ENCODE assay signal across 34 cellular contexts in genomic region chr3:44353355-44353924, GRCh38.
"Had no signal": no experiment of that assay in that cellular context is flagged by ENCODE, and none has a peak within 500 bp of the region (broad histone marks: within the 10 kb centered on the region; RNA-seq: fewer than 3 reads in every experiment).

No MANE protein-coding gene starts in this region.

- H3K4me1 ChIP-seq: breast epithelium, foreskin keratinocyte had no signal

- H3K4me3 Mint-ChIP-seq: activated B cell treated with CpG ODN at 0.5 μM for 24 hours; activated CD8-positive, alpha-beta T cell treated with anti-CD3 and anti-CD28 coated beads for 36 hours; activated naive CD8-positive, alpha-beta T cell treated with anti-CD3 and anti-CD28 coated beads, Interleukin-2, amount 10 ng/mL, durations not matched to agents 7 days and 5 days; activated T-cell treated with anti-CD3 and anti-CD28 coated beads, Interleukin-2, amount 50 U/mL, for 4 hours; activated T-helper 17 cell treated with anti-CD3 and anti-CD28 coated beads, Interleukin-2, amount 50 U/mL, for 72 hours; brain; central memory CD8-positive, alpha-beta T cell; effector memory CD8-positive, alpha-beta T cell; T-helper 17 cell; T-helper 2 cell treated with Interferon-gamma antibody and Interleukin-4, amounts not matched to agents 5 μg/mL and 100 μg/mL, for 36 hours had no signal

- H3K27ac Mint-ChIP-seq: activated B cell treated with CpG ODN at 0.5 μM for 24 hours; activated CD8-positive, alpha-beta T cell treated with anti-CD3 and anti-CD28 coated beads for 36 hours; activated naive CD4-positive, alpha-beta T cell treated with anti-CD3 and anti-CD28 coated beads, Interleukin-2, amount 50 U/mL, for 72 hours; activated naive CD8-positive, alpha-beta T cell treated with anti-CD3 and anti-CD28 coated beads, Interleukin-2, amount 10 ng/mL, durations not matched to agents 7 days and 5 days; activated T-helper 17 cell treated with anti-CD3 and anti-CD28 coated beads, Interleukin-2, amount 50 U/mL, for 72 hours; effector memory CD8-positive, alpha-beta T cell; T-helper 17 cell; T-helper 2 cell treated with Interferon-gamma antibody and Interleukin-4, amounts not matched to agents 5 μg/mL and 100 μg/mL, for 36 hours had no signal

- H3K27ac ChIP-seq: ascending aorta, breast epithelium, cardiac muscle cell, esophagus muscularis mucosa, foreskin keratinocyte, WERI-Rb-1 had no signal

- H3K27me3 Mint-ChIP-seq: activated B cell treated with CpG ODN at 0.5 μM for 24 hours; activated CD8-positive, alpha-beta T cell treated with anti-CD3 and anti-CD28 coated beads for 36 hours; activated naive CD8-positive, alpha-beta T cell treated with anti-CD3 and anti-CD28 coated beads, Interleukin-2, amount 10 ng/mL, durations not matched to agents 7 days and 5 days; activated T-helper 17 cell treated with anti-CD3 and anti-CD28 coated beads, Interleukin-2, amount 50 U/mL, for 72 hours; brain; central memory CD8-positive, alpha-beta T cell; effector memory CD8-positive, alpha-beta T cell; T-helper 17 cell had no signal

- H3K4me3 ChIP-seq: ascending aorta, breast epithelium, cardiac muscle cell, esophagus muscularis mucosa, gastrocnemius medialis had no signal

- H3K36me3 Mint-ChIP-seq: activated naive CD4-positive, alpha-beta T cell treated with anti-CD3 and anti-CD28 coated beads, Interleukin-2, amount 50 U/mL, for 72 hours had no signal

- FAIRE-seq: colon had no signal

- ATAC-seq: activated CD4-positive, CD25-positive, alpha-beta regulatory T cell treated with anti-CD3 and anti-CD28 coated beads, Interleukin-2, amount 50 U/mL, for 24 hours; activated CD8-positive, alpha-beta T cell treated with anti-CD3 and anti-CD28 coated beads for 36 hours; activated naive CD4-positive, alpha-beta T cell treated with anti-CD3 and anti-CD28 coated beads, Interleukin-2, amount 50 U/mL, for 72 hours; activated T-cell treated with anti-CD3 and anti-CD28 coated beads, Interleukin-2, amount 50 U/mL, for 4 hours; activated T-helper 17 cell treated with anti-CD3 and anti-CD28 coated beads, Interleukin-2, amount 50 U/mL, for 72 hours; effector memory CD8-positive, alpha-beta T cell; foreskin keratinocyte; gastrocnemius medialis; T-helper 17 cell had no signal

- H3K36me3 ChIP-seq: breast epithelium, WERI-Rb-1 had no signal

- DNase-seq: activated B cell treated with CpG ODN at 0.5 μM for 24 hours; activated CD4-positive, alpha-beta T cell treated with anti-CD3 and anti-CD28 coated beads for 48 hours; activated CD4-positive, alpha-beta T cell treated with anti-CD3 and anti-CD28 coated beads, Interleukin-2, amount 50 U/mL, for 1 hour; activated CD4-positive, alpha-beta T cell treated with anti-CD3 and anti-CD28 coated beads, Interleukin-2, amount 50 U/mL, for 48 hours; activated CD8-positive, alpha-beta memory T cell treated with anti-CD3 and anti-CD28 coated beads for 24 hours; activated CD8-positive, alpha-beta T cell treated with anti-CD3 and anti-CD28 coated beads for 36 hours; activated effector memory CD4-positive, alpha-beta T cell treated with Interleukin-2 at 50 U/mL for 16 hours; activated gamma-delta T cell treated with Interleukin-2 at 50 U/mL for 16 hours; activated naive CD4-positive, alpha-beta T cell treated with Interleukin-2 at 50 U/mL for 16 hours; activated naive CD8-positive, alpha-beta T cell treated with anti-CD3 and anti-CD28 coated beads, Interleukin-2, amount 10 ng/mL, durations not matched to agents 7 days and 5 days; activated T-cell treated with anti-CD3 and anti-CD28 coated beads, Interleukin-2, amount 50 U/mL, for 4 hours; cortex of kidney; dermis blood vessel endothelial cell; effector CD4-positive, alpha-beta T cell; effector memory CD8-positive, alpha-beta T cell; erythroblast; foreskin keratinocyte; gastrocnemius medialis; glutamatergic neuron; T-helper 1 cell; T-helper 17 cell; T1000; WERI-Rb-1 had no signal

- H3K27me3 ChIP-seq: ascending aorta, breast epithelium, cardiac muscle cell, esophagus muscularis mucosa, foreskin keratinocyte, gastrocnemius medialis had no signal

- H3K4me1 Mint-ChIP-seq: activated B cell treated with CpG ODN at 0.5 μM for 24 hours; activated naive CD8-positive, alpha-beta T cell treated with anti-CD3 and anti-CD28 coated beads, Interleukin-2, amount 10 ng/mL, durations not matched to agents 7 days and 5 days had no signal

- H3K9me3 ChIP-seq: ascending aorta, breast epithelium, esophagus muscularis mucosa, gastrocnemius medialis had no signal

- H3K9me3 Mint-ChIP-seq: activated B cell treated with CpG ODN at 0.5 μM for 24 hours; activated CD8-positive, alpha-beta T cell treated with anti-CD3 and anti-CD28 coated beads for 36 hours; activated naive CD4-positive, alpha-beta T cell treated with anti-CD3 and anti-CD28 coated beads, Interleukin-2, amount 50 U/mL, for 72 hours; activated naive CD8-positive, alpha-beta T cell treated with anti-CD3 and anti-CD28 coated beads, Interleukin-2, amount 10 ng/mL, durations not matched to agents 7 days and 5 days; activated T-cell treated with anti-CD3 and anti-CD28 coated beads, Interleukin-2, amount 50 U/mL, for 4 hours; activated T-helper 17 cell treated with anti-CD3 and anti-CD28 coated beads, Interleukin-2, amount 50 U/mL, for 72 hours; central memory CD8-positive, alpha-beta T cell; effector memory CD8-positive, alpha-beta T cell; T-helper 2 cell treated with Interferon-gamma antibody and Interleukin-4, amounts not matched to agents 5 μg/mL and 100 μg/mL, for 36 hours had no signal
